In the genomic region with DNA sequence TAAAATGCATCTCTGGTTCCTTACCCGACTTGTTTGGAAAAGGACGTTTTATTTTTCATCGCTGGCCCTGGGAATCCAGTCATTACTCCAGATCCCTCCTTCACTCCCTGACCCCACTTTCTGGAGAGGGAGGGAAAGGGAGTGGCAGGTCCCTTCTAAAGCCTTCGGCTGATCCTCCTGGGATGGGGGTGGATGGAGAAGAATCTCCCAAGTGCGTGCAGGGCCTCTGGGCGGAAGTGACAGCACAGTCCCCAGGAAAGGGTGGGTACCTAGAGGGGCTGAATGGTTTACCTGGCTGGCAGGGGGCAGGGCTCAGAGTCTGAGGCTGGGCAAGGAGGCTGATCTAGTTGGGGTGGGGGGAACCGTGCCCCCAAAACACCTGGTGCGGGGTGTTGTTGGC, we compare ENCODE assay signal across 22 cellular contexts. TPM values are rescaled to one million over a fixed set of nuclear protein-coding genes. Genes with fewer than 3 reads are reported as not detected.
DNase-seq lines count a peak whose midpoint lies in the region; ATAC-seq and TF ChIP-seq lines count a peak whose summit lies in the region.
"Had no signal": no experiment of that assay in that cellular context is flagged by ENCODE, and none has a peak within 500 bp of the region (broad histone marks: within the 10 kb centered on the region; RNA-seq: fewer than 3 reads in every experiment).

No MANE protein-coding gene starts in this region.

- H3K4me3 ChIP-seq in H7 (ENCODE audit: insufficient read depth, low read depth, low read length), result no peak overlapping the region
- H3K4me3 ChIP-seq: testis had no signal

- H3K27me3 ChIP-seq in H7 (ENCODE audit: control insufficient read depth, insufficient read depth, low read length), result no peaks in the 10 kb centered on the region
- H3K27me3 ChIP-seq: foreskin keratinocyte, testis had no signal

- no peak for ATAC-seq in HG03520 (IDR thresholded peaks at IDR 0.05; ENCODE audit: unreplicated experiment)
- ATAC-seq: HepG2; stimulated activated effector memory CD8-positive, alpha-beta T cell treated with anti-CD3 and anti-CD28 coated beads, Interleukin-12 subunit alpha, Interleukin-12 subunit beta, amount 100 ng/mL, for 72 hours had no signal

- H3K36me3 Mint-ChIP-seq in osteocyte (ENCODE audit: unreplicated experiment), result no peaks in the 10 kb centered on the region

- peaks cover 33% of the 10 kb centered on the region for H3K4me1 Mint-ChIP-seq in osteocyte (ENCODE audit: unreplicated experiment)

- TF ChIP-seq CTCF in osteocyte (IDR thresholded peaks at IDR 0.05), result no peak

- peak overlapping the region; percentile 89 for H3K27ac ChIP-seq in epithelial cell of prostate
- H3K27ac ChIP-seq: foreskin keratinocyte, testis had no signal

- H3K36me3 ChIP-seq in H7 (replicated peaks; ENCODE audit: control insufficient read depth, insufficient read depth, low read length), result no peaks in the 10 kb centered on the region

- H3K4me3 Mint-ChIP-seq in osteocyte (ENCODE audit: unreplicated experiment), result no peak overlapping the region
- H3K4me3 Mint-ChIP-seq: stimulated activated effector memory CD8-positive, alpha-beta T cell treated with anti-CD3 and anti-CD28 coated beads, Interleukin-12 subunit alpha, Interleukin-12 subunit beta, amount 100 ng/mL, for 72 hours had no signal

- peak; percentile 75 for DNase-seq in H7
- DNase-seq in LHCN-M2 (ENCODE audit: low read depth), result peak; percentile 38
- DNase-seq in epithelial cell of prostate (ENCODE audit: low read depth, low spot score), result no peak
- no peak for DNase-seq in osteocyte (ENCODE audit: extremely low spot score, unreplicated experiment)
- no peak for DNase-seq in stimulated activated CD4-positive, alpha-beta T cell treated with anti-CD3 and anti-CD28 coated beads, Interleukin-1b, Interleukin-23, amount 100 ng/mL, for 48 hours
- no peak for DNase-seq in Kasumi-1 (lab: John Stamatoyannopoulos, UW)
- DNase-seq: activated CD4-positive, alpha-beta T cell treated with anti-CD3 and anti-CD28 coated beads for 1 hour; CD8-positive, alpha-beta memory T cell; dermis blood vessel endothelial cell; hippocampal formation; kidney; MM.1S; NCI-H2029; NCI-H510A treated with DMSO at 0.1 percent for 48 hours; RPMI8226; testis had no signal

- peak overlapping the region; percentile 27 for H3K27ac Mint-ChIP-seq in osteocyte (ENCODE audit: unreplicated experiment)
- H3K27ac Mint-ChIP-seq: stimulated activated effector memory CD8-positive, alpha-beta T cell treated with anti-CD3 and anti-CD28 coated beads, Interleukin-12 subunit alpha, Interleukin-12 subunit beta, amount 100 ng/mL, for 72 hours had no signal

- H3K9me3 Mint-ChIP-seq in osteocyte (ENCODE audit: unreplicated experiment), result no peaks in the 10 kb centered on the region
- H3K9me3 Mint-ChIP-seq: CD8-positive, alpha-beta memory T cell; stimulated activated effector memory CD8-positive, alpha-beta T cell treated with anti-CD3 and anti-CD28 coated beads, Interleukin-12 subunit alpha, Interleukin-12 subunit beta, amount 100 ng/mL, for 72 hours had no signal

- H3K27me3 Mint-ChIP-seq in osteocyte (ENCODE audit: unreplicated experiment), result no peaks in the 10 kb centered on the region
- H3K27me3 Mint-ChIP-seq: CD8-positive, alpha-beta memory T cell had no signal

RNA-seq across cellular contexts. Expression of a gene that starts 3.2 kb away (rescaled TPM):
- total RNA-seq in H7 (2014; rRNA removed; shearing (Covaris generic)), result 5.8 and 8.1 TPM in 2 replicates
- 2.7 and 9.2 TPM in 2 replicates for total RNA-seq in LHCN-M2 (2014; rRNA removed)
- polyA plus RNA-seq in LHCN-M2 (2012), result 4.3 TPM
- 10.4 and 11.6 TPM in 2 replicates for total RNA-seq in osteocyte

RNA-seq across cellular contexts. Expression of a gene that starts 8.7 kb away (rescaled TPM):
- 1.6 and 3.7 TPM in 2 replicates for total RNA-seq in H7 (2014; rRNA removed; shearing (Covaris generic))
- not detected in 2 replicates for total RNA-seq in LHCN-M2 (2014; rRNA removed)
- not detected for polyA plus RNA-seq in LHCN-M2 (2012)
- not detected in 2 replicates for total RNA-seq in osteocyte
- total RNA-seq: CD8-positive, alpha-beta memory T cell; dermis blood vessel endothelial cell; foreskin keratinocyte; HepG2; kidney; mesenteric fat pad; renal cortical epithelial cell; testis had no signal
- polyA plus RNA-seq: CD8-positive, alpha-beta memory T cell; foreskin keratinocyte; HepG2 had no signal

RNA-seq across cellular contexts. Expression of a gene that starts 11.8 kb away (rescaled TPM):
- 178 and 185 TPM in 2 replicates for total RNA-seq in H7 (2014; rRNA removed; shearing (Covaris generic))
- total RNA-seq in LHCN-M2 (2014; rRNA removed), result 89.8 and 90.2 TPM in 2 replicates
- polyA plus RNA-seq in LHCN-M2 (2012), result 74.3 TPM
- total RNA-seq in osteocyte, result 37.0 and 39.8 TPM in 2 replicates

RNA-seq across cellular contexts. Expression of a gene that starts 11.8 kb away (rescaled TPM):
- total RNA-seq in H7 (2014; rRNA removed; shearing (Covaris generic)), result 56.0 and 71.2 TPM in 2 replicates
- 23.7 and 25.8 TPM in 2 replicates for total RNA-seq in LHCN-M2 (2014; rRNA removed)
- polyA plus RNA-seq in LHCN-M2 (2012), result 54.5 TPM
- total RNA-seq in osteocyte, result 54.2 and 58.2 TPM in 2 replicates

RNA-seq across cellular contexts. Expression of a gene that starts 15.0 kb away (rescaled TPM):
- 0.48 and 0.87 TPM in 2 replicates for total RNA-seq in H7 (2014; rRNA removed; shearing (Covaris generic))
- total RNA-seq in LHCN-M2 (2014; rRNA removed), result 0.34 and 0.45 TPM in 2 replicates
- 1.9 TPM for polyA plus RNA-seq in LHCN-M2 (2012)
- 21.5 and 22.1 TPM in 2 replicates for total RNA-seq in osteocyte
- total RNA-seq: foreskin keratinocyte, HepG2 had no signal
- polyA plus RNA-seq: CD8-positive, alpha-beta memory T cell; HepG2 had no signal

Comparison
In these comparisons a context has a peak if more than half of its experiments do, and no peak if none do; other contexts are left out.
1. DNase-seq: peak in H7 (single experiment) and LHCN-M2 (single experiment); none in epithelial cell of prostate (single experiment), osteocyte (single experiment), stimulated activated CD4-positive, alpha-beta T cell treated with anti-CD3 and anti-CD28 coated beads, Interleukin-1b, Interleukin-23, amount 100 ng/mL, for 48 hours (single experiment) and Kasumi-1 (0 of 2).